Comparison of ENCODE assay signal across 19 cellular contexts in genomic region chr20:34573541-34573940, GRCh38.
"Had no signal": no experiment of that assay in that cellular context is flagged by ENCODE, and none has a peak within 500 bp of the region (broad histone marks: within the 10 kb centered on the region; RNA-seq: fewer than 3 reads in every experiment).

No MANE protein-coding gene starts in this region.

- H3K36me3 Mint-ChIP-seq: natural killer cell had no signal

- H3K4me3 Mint-ChIP-seq: natural killer cell; neural crest cell; stimulated activated memory B cell treated with anti-CD40 and anti-IgM and Interleukin-4, amounts not matched to agents 10 μg/mL and 1 μg/mL and 100 μg/mL, for 72 hours; stimulated activated naive CD8-positive, alpha-beta T cell treated with anti-CD3 and anti-CD28 coated beads, Interleukin-15, Interleukin-2, amounts not matched to agents 100 ng/mL and 50 ng/mL, for 24 hours had no signal

- H3K27ac Mint-ChIP-seq: natural killer cell; progenitor cell of endocrine pancreas; stimulated activated memory B cell treated with anti-CD40 and anti-IgM and Interleukin-4, amounts not matched to agents 10 μg/mL and 1 μg/mL and 100 μg/mL, for 72 hours; stimulated activated naive CD8-positive, alpha-beta T cell treated with anti-CD3 and anti-CD28 coated beads, Interleukin-15, Interleukin-2, amounts not matched to agents 100 ng/mL and 50 ng/mL, for 24 hours had no signal

- H3K9me3 Mint-ChIP-seq: natural killer cell; neural crest cell; stimulated activated memory B cell treated with anti-CD40 and anti-IgM and Interleukin-4, amounts not matched to agents 10 μg/mL and 1 μg/mL and 100 μg/mL, for 72 hours; stimulated activated naive CD8-positive, alpha-beta T cell treated with anti-CD3 and anti-CD28 coated beads, Interleukin-15, Interleukin-2, amounts not matched to agents 100 ng/mL and 50 ng/mL, for 24 hours had no signal

- H3K4me1 Mint-ChIP-seq: neural crest cell; stimulated activated memory B cell treated with anti-CD40 and anti-IgM and Interleukin-4, amounts not matched to agents 10 μg/mL and 1 μg/mL and 100 μg/mL, for 72 hours had no signal

- H3K4me3 ChIP-seq: hepatocyte, mucosa of descending colon, pancreas, smooth muscle cell, tibial artery, upper lobe of right lung had no signal

- ATAC-seq: mucosa of descending colon; natural killer cell; pancreas; right cardiac atrium; stimulated activated memory B cell treated with anti-CD40 and anti-IgM and Interleukin-4, amounts not matched to agents 10 μg/mL and 1 μg/mL and 100 μg/mL, for 72 hours; upper lobe of right lung had no signal

- H3K27ac ChIP-seq: hepatocyte, pancreas, tibial artery, upper lobe of right lung had no signal

- DNase-seq: central memory CD4-positive, alpha-beta T cell; foreskin melanocyte; kidney glomerular epithelial cell; mesendoderm; mucosa of descending colon; natural killer cell; nucleus accumbens; pancreas; stimulated activated CD4-positive, alpha-beta T cell treated with anti-CD3 and anti-CD28 coated beads, Interleukin-4, amount 100 ng/mL, for 1 hour; stimulated activated CD8-positive, alpha-beta memory T cell treated with anti-CD3 and anti-CD28 coated beads, Interleukin-4, amount 100 ng/mL, for 48 hours; tibial artery; upper lobe of right lung had no signal

- H3K27me3 Mint-ChIP-seq: progenitor cell of endocrine pancreas; stimulated activated memory B cell treated with anti-CD40 and anti-IgM and Interleukin-4, amounts not matched to agents 10 μg/mL and 1 μg/mL and 100 μg/mL, for 72 hours; stimulated activated naive CD8-positive, alpha-beta T cell treated with anti-CD3 and anti-CD28 coated beads, Interleukin-15, Interleukin-2, amounts not matched to agents 100 ng/mL and 50 ng/mL, for 24 hours had no signal
